Comparison of ENCODE assay signal across 1 cellular context in genomic region chr12:93563807-93564538, GRCh38.
TF ChIP-seq lines count a peak whose summit lies in the region.

No MANE protein-coding gene starts in this region.

TF ChIP-seq in HepG2, 621 proteins besides CTCF, POLR2A, EP300 and RAD21 (continued from another document and continues in another):
- TF ChIP-seq, protein P1, sequence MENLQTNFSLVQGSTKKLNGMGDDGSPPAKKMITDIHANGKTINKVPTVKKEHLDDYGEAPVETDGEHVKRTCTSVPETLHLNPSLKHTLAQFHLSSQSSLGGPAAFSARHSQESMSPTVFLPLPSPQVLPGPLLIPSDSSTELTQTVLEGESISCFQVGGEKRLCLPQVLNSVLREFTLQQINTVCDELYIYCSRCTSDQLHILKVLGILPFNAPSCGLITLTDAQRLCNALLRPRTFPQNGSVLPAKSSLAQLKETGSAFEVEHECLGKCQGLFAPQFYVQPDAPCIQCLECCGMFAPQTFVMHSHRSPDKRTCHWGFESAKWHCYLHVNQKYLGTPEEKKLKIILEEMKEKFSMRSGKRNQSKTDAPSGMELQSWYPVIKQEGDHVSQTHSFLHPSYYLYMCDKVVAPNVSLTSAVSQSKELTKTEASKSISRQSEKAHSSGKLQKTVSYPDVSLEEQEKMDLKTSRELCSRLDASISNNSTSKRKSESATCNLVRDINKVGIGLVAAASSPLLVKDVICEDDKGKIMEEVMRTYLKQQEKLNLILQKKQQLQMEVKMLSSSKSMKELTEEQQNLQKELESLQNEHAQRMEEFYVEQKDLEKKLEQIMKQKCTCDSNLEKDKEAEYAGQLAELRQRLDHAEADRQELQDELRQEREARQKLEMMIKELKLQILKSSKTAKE (CRISPR knock-in tag; IDR thresholded peaks at IDR 0.05; ENCODE audit: borderline replicate concordance): peak; percentile 82
- TF ChIP-seq IKZF5 (CRISPR knock-in tag; IDR thresholded peaks at IDR 0.05) (peak; percentile 96), SRSF9 (IDR thresholded peaks at IDR 0.05; ENCODE audit: borderline replicate concordance, insufficient read depth, low read depth, low read length, poor library complexity, severe bottlenecking) (no peak), BCL3 (CRISPR knock-in tag; IDR thresholded peaks at IDR 0.05) (no peak; the same call in 1 of the 2 replicates), ZNF607 (CRISPR knock-in tag; IDR thresholded peaks at IDR 0.05; ENCODE audit: borderline replicate concordance) (peak; percentile 35; the same call in 1 of the 2 replicates), PAXIP1 (CRISPR knock-in tag; conservative IDR thresholded peaks at IDR 0.05) (peak; percentile 93), RCOR2 (CRISPR knock-in tag; IDR thresholded peaks at IDR 0.05) (peak; percentile 98), IRX3 (CRISPR knock-in tag; IDR thresholded peaks at IDR 0.05; ENCODE audit: borderline replicate concordance, low read depth) (no peak), TFDP1 (CRISPR knock-in tag; IDR thresholded peaks at IDR 0.05; ENCODE audit: borderline replicate concordance) (no peak), TRIM24 (CRISPR knock-in tag; IDR thresholded peaks at IDR 0.05) (no peak), CREM (IDR thresholded peaks at IDR 0.05) (peak; percentile 75), CREM (CRISPR knock-in tag; IDR thresholded peaks at IDR 0.05) (no peak), ZNF558 (CRISPR knock-in tag; IDR thresholded peaks at IDR 0.05; ENCODE audit: borderline replicate concordance) (no peak), SALL1 (CRISPR knock-in tag; IDR thresholded peaks at IDR 0.05) (peak; percentile 95), NFKBIZ (CRISPR knock-in tag; IDR thresholded peaks at IDR 0.05) (peak; percentile 69), ZNF232 (CRISPR knock-in tag; IDR thresholded peaks at IDR 0.05; ENCODE audit: borderline replicate concordance) (peak; percentile 68; the same call in 1 of the 2 replicates), SP2 (CRISPR knock-in tag; IDR thresholded peaks at IDR 0.05) (no peak), NR2F1 (CRISPR knock-in tag; IDR thresholded peaks at IDR 0.05) (peak; percentile 99 to 100), ZNF616 (CRISPR knock-in tag; IDR thresholded peaks at IDR 0.05; ENCODE audit: low read depth) (no peak), ZNF841 (CRISPR knock-in tag; IDR thresholded peaks at IDR 0.05; ENCODE audit: borderline replicate concordance) (no peak), SMAD1 (CRISPR knock-in tag; IDR thresholded peaks at IDR 0.05; ENCODE audit: borderline replicate concordance, low read depth) (no peak), HOXD1 (CRISPR knock-in tag; IDR thresholded peaks at IDR 0.05) (peak; percentile 48; the same call in 1 of the 2 replicates), BHLHE40 (IDR thresholded peaks at IDR 0.05; ENCODE audit: low read length) (peak; percentile 74), ZNF788 (CRISPR knock-in tag; IDR thresholded peaks at IDR 0.05; ENCODE audit: borderline replicate concordance) (peak; percentile 71; the same call in 1 of the 2 replicates), ZFY (CRISPR knock-in tag; IDR thresholded peaks at IDR 0.05) (no peak), IKZF4 (CRISPR knock-in tag; IDR thresholded peaks at IDR 0.05; ENCODE audit: borderline replicate concordance, low read depth, not compliant biosample characterization) (no peak), REXO4 (CRISPR knock-in tag; IDR thresholded peaks at IDR 0.05; ENCODE audit: borderline replicate concordance) (no peak), ZNF280B (CRISPR knock-in tag; IDR thresholded peaks at IDR 0.05; ENCODE audit: borderline replicate concordance) (no peak), ZNF615 (CRISPR knock-in tag; IDR thresholded peaks at IDR 0.05; ENCODE audit: borderline replicate concordance) (no peak), ETV5 (CRISPR knock-in tag; IDR thresholded peaks at IDR 0.05; ENCODE audit: borderline replicate concordance) (peak; percentile 39; the same call in 1 of the 2 replicates), HHEX (CRISPR knock-in tag; IDR thresholded peaks at IDR 0.05) (peak; percentile 11; the same call in 1 of the 2 replicates), HCFC1 (IDR thresholded peaks at IDR 0.05; ENCODE audit: low read depth, low read length) (no peak), MTF1 (CRISPR knock-in tag; IDR thresholded peaks at IDR 0.05) (no peak), NCOR1 (IDR thresholded peaks at IDR 0.05; ENCODE audit: borderline replicate concordance, low read length) (peak; percentile 85; the same call in 1 of the 2 replicates), ZNF639 (CRISPR knock-in tag; conservative IDR thresholded peaks at IDR 0.05) (no peak), TBX2 (CRISPR knock-in tag; IDR thresholded peaks at IDR 0.05; ENCODE audit: borderline replicate concordance) (peak; percentile 95), YEATS2 (CRISPR knock-in tag; IDR thresholded peaks at IDR 0.05; ENCODE audit: borderline replicate concordance) (peak; percentile 67; the same call in 1 of the 2 replicates), ATF1 (CRISPR knock-in tag; IDR thresholded peaks at IDR 0.05) (peak; percentile 46; the same call in 1 of the 2 replicates), POLR2AphosphoS2 (IDR thresholded peaks at IDR 0.05; ENCODE audit: low read depth, low read length) (no peak), PAX8 (CRISPR knock-in tag; IDR thresholded peaks at IDR 0.05; ENCODE audit: borderline replicate concordance) (no peak), RFX3 (CRISPR knock-in tag; IDR thresholded peaks at IDR 0.05) (no peak), SYNCRIP (IDR thresholded peaks at IDR 0.05; ENCODE audit: insufficient read depth, low read depth, low read length) (no peak), ZNF781 (CRISPR knock-in tag; IDR thresholded peaks at IDR 0.05; ENCODE audit: borderline replicate concordance, not compliant biosample characterization) (no peak), ZFP36 (IDR thresholded peaks at IDR 0.05; ENCODE audit: borderline replicate concordance, low read depth, low read length, partially characterized antibody) (peak; percentile 26), THAP11 (CRISPR knock-in tag; IDR thresholded peaks at IDR 0.05) (peak; percentile 80), TBL1XR1 (IDR thresholded peaks at IDR 0.05; ENCODE audit: borderline replicate concordance, low read length, partially characterized antibody) (peak; percentile 80), ZFX (CRISPR knock-in tag; IDR thresholded peaks at IDR 0.05; ENCODE audit: low read depth) (peak; percentile 38; the same call in 1 of the 2 replicates), HMG20A (CRISPR knock-in tag; IDR thresholded peaks at IDR 0.05; ENCODE audit: borderline replicate concordance) (peak; percentile 98), TGIF2 (CRISPR knock-in tag; IDR thresholded peaks at IDR 0.05) (no peak), MATR3 (CRISPR knock-in tag; IDR thresholded peaks at IDR 0.05) (no peak), ZNF891 (CRISPR knock-in tag; IDR thresholded peaks at IDR 0.05) (no peak)
- TF ChIP-seq, protein P2, sequence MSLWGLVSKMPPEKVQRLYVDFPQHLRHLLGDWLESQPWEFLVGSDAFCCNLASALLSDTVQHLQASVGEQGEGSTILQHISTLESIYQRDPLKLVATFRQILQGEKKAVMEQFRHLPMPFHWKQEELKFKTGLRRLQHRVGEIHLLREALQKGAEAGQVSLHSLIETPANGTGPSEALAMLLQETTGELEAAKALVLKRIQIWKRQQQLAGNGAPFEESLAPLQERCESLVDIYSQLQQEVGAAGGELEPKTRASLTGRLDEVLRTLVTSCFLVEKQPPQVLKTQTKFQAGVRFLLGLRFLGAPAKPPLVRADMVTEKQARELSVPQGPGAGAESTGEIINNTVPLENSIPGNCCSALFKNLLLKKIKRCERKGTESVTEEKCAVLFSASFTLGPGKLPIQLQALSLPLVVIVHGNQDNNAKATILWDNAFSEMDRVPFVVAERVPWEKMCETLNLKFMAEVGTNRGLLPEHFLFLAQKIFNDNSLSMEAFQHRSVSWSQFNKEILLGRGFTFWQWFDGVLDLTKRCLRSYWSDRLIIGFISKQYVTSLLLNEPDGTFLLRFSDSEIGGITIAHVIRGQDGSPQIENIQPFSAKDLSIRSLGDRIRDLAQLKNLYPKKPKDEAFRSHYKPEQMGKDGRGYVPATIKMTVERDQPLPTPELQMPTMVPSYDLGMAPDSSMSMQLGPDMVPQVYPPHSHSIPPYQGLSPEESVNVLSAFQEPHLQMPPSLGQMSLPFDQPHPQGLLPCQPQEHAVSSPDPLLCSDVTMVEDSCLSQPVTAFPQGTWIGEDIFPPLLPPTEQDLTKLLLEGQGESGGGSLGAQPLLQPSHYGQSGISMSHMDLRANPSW (CRISPR knock-in tag; IDR thresholded peaks at IDR 0.05; ENCODE audit: borderline replicate concordance): no peak; the same call in 1 of the 2 replicates
- TF ChIP-seq, protein P3, sequence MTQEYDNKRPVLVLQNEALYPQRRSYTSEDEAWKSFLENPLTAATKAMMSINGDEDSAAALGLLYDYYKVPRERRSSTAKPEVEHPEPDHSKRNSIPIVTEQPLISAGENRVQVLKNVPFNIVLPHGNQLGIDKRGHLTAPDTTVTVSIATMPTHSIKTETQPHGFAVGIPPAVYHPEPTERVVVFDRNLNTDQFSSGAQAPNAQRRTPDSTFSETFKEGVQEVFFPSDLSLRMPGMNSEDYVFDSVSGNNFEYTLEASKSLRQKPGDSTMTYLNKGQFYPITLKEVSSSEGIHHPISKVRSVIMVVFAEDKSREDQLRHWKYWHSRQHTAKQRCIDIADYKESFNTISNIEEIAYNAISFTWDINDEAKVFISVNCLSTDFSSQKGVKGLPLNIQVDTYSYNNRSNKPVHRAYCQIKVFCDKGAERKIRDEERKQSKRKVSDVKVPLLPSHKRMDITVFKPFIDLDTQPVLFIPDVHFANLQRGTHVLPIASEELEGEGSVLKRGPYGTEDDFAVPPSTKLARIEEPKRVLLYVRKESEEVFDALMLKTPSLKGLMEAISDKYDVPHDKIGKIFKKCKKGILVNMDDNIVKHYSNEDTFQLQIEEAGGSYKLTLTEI (CRISPR knock-in tag; conservative IDR thresholded peaks at IDR 0.05): no peak
